In the genomic region with DNA sequence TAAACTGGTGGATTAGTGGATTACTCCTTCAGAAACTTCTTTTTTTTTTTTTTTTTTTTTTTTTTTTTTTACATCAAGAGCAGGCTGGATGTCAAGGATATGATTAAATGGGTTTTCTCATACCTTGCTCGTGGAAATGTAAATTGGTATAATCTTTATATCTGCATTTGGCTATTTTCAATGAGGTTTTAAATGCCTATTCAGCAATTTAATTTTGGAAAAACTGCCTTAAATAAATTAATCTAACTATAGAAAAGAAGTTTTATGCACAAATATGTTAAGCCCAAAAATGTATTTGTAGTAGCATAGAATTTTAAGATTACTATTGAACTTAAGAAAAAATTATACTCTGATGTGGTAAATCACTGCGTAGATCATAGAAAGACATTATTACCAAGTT, we compare ENCODE assay signal across 17 cellular contexts.
"Had no signal": no experiment of that assay in that cellular context is flagged by ENCODE, and none has a peak within 500 bp of the region (broad histone marks: within the 10 kb centered on the region; RNA-seq: fewer than 3 reads in every experiment).

No MANE protein-coding gene starts in this region.

- H3K27ac ChIP-seq: RWPE1 had no signal

- DNase-seq: Karpas-422, KG1, MG63, NCI-H1092, NCI-H1436, NCI-H187, NCI-H2029, NCI-H2081 treated with DMSO at 0.1 percent for 48 hours, NCI-H2171, NCI-H226, NCI-H446, NCI-H524 treated with DMSO at 0.1 percent for 48 hours, NCI-H774, SHP77, SK-N-SH, SW 1271 had no signal

- H3K4me2 ChIP-seq: SK-N-SH had no signal

- H3K36me3 ChIP-seq: MG63 had no signal

- H3K9me3 ChIP-seq: MG63, SK-N-SH had no signal

- H3K9ac ChIP-seq: SK-N-SH had no signal

- H3K4me3 ChIP-seq: MG63 had no signal
